1 cellular context compared by ENCODE assay signal in the genomic region with DNA sequence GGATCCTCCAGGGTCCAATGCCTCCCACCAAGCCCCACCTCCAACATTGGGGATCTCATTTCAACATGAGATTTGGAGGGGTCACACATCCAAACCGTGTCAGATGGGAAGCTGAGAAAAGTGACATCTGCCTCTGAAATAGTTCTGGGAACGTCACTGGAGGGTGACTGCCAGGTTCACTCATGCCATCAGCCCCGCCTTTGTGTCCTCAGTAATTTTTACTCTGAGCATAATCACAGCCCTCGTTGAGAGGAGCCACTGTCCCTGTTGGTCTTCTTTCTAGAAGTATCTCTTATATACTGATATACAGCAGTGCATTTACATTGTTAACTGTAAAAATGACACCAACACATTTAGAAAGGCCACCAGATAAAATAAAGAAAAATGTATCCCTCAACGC.
TF ChIP-seq lines count a peak whose summit lies in the region.

No MANE protein-coding gene starts in this region.

TF ChIP-seq in IMR-90, 13 proteins besides CTCF, POLR2A, EP300 and RAD21:
- TF ChIP-seq MXI1 (IDR thresholded peaks at IDR 0.05; ENCODE audit: borderline replicate concordance, low read depth, low read length) = no peak
- TF ChIP-seq RCOR1 (IDR thresholded peaks at IDR 0.05; ENCODE audit: insufficient replicate concordance, low read length) = no peak
- TF ChIP-seq FOS (IDR thresholded peaks at IDR 0.05; ENCODE audit: low read depth, low read length) = no peak
TF ChIP-seq in IMR-90: peak in this region for 0.
